ENCODE assay signal across 21 cellular contexts in genomic region chr14:53140585-53140984, GRCh38. TPM values are rescaled to one million over a fixed set of nuclear protein-coding genes. Genes with fewer than 3 reads are reported as not detected.
DNase-seq lines count a peak whose midpoint lies in the region; ATAC-seq, FAIRE-seq and TF ChIP-seq lines count a peak whose summit lies in the region.
"Had no signal": no experiment of that assay in that cellular context is flagged by ENCODE, and none has a peak within 500 bp of the region (broad histone marks: within the 10 kb centered on the region; RNA-seq: fewer than 3 reads in every experiment).

No MANE protein-coding gene starts in this region.

- in situ Hi-C loops in K562 (cut with MboI), result no loop called here

- intact Hi-C loops in K562 (cut with micrococcal nuclease), result no loop called here

- no peak overlapping the region for H3K4me3 Mint-ChIP-seq in stimulated activated naive B cell treated with anti-CD40 and anti-IgM and Interleukin-4, amounts not matched to agents 10 μg/mL and 1 μg/mL and 100 μg/mL, for 72 hours
- H3K4me3 Mint-ChIP-seq in T-helper 2 cell treated with Interferon-gamma antibody and Interleukin-4, amounts not matched to agents 5 μg/mL and 100 μg/mL, for 36 hours, result no peak overlapping the region
- H3K4me3 Mint-ChIP-seq: B cell; CD14-positive monocyte; CD4-positive, alpha-beta T cell; CD8-positive, alpha-beta memory T cell; HFFc6 had no signal

- H3K9me3 ChIP-seq in BLaER1 (peaks cover 100% of the 10 kb centered on the region), HEK293 (ENCODE audit: control insufficient read depth, insufficient read depth, low read depth, low read length) (no peaks in the 10 kb centered on the region; the same call in 1 of the 2 replicates), K562 (replicated peaks; ENCODE audit: control insufficient read depth, insufficient read depth, low read depth, low read length) (no peaks in the 10 kb centered on the region)

- H3K36me3 ChIP-seq in BLaER1 (peaks cover 97% of the 10 kb centered on the region), HEK293 (ENCODE audit: control insufficient read depth in 2 of 2, insufficient read depth in 1 of 2, low read length in 2 of 2) (no peaks in the 10 kb centered on the region), K562 (ENCODE audit: control insufficient read depth, insufficient read depth, low read length) (peaks cover 2% of the 10 kb centered on the region; the same call in 1 of the 3 replicates)
- H3K36me3 ChIP-seq: HAP-1 had no signal

- DNase-seq in K562 (ENCODE audit: extremely low read depth in 1 of 4, low spot score in 3 of 4), result no peak
- no peak for DNase-seq in stimulated activated naive B cell treated with anti-CD40 and anti-IgM and Interleukin-4, amounts not matched to agents 10 μg/mL and 1 μg/mL and 100 μg/mL, for 72 hours
- no peak for DNase-seq in stimulated activated CD8-positive, alpha-beta memory T cell treated with anti-CD3 and anti-CD28 coated beads, Interleukin-4, amount 100 ng/mL, for 48 hours
- no peak for DNase-seq in NCI-H1694 (lab: John Stamatoyannopoulos, UW)
- DNase-seq in T-helper 2 cell treated with Interferon-gamma antibody and Interleukin-4, amounts not matched to agents 5 μg/mL and 100 μg/mL, for 36 hours (ENCODE audit: low spot score), result no peak
- DNase-seq: CD4-positive, alpha-beta T cell; CD8-positive, alpha-beta memory T cell; DMS 273 treated with DMSO at 0.1 percent for 48 hours; DMS79; EL; GDM1; GOT3; HFFc6 had no signal

- H3K9ac ChIP-seq in BLaER1 (no peak overlapping the region), K562 (ENCODE audit: insufficient read depth in 1 of 2, low read depth in 2 of 2, low read length in 2 of 2) (no peak overlapping the region)
- H3K9ac ChIP-seq: BLaER1 treated with 17β-estradiol and CSF1 and Interleukin-3, amounts not matched to agents 10 nM and 100 nM had no signal

- no peak for TF ChIP-seq POLR2A in K562 (conservative IDR thresholded peaks at IDR 0.05)

- CTCF ChIA-PET in HEK293 (lab: Yijun Ruan, JAX) (no interaction called here), K562 (lab: Yijun Ruan, JAX; ENCODE audit: low intra/inter-chr PET ratio) (no interaction called here)

- H3K4me1 Mint-ChIP-seq in stimulated activated naive B cell treated with anti-CD40 and anti-IgM and Interleukin-4, amounts not matched to agents 10 μg/mL and 1 μg/mL and 100 μg/mL, for 72 hours, result peaks cover 6 to 10% of the 10 kb centered on the region in 2 donors
- H3K4me1 Mint-ChIP-seq in T-helper 2 cell treated with Interferon-gamma antibody and Interleukin-4, amounts not matched to agents 5 μg/mL and 100 μg/mL, for 36 hours (ENCODE audit: low read depth), result peaks cover 48% of the 10 kb centered on the region

- no peak for TF ChIP-seq RAD21 in K562 (CRISPR knock-in tag; conservative IDR thresholded peaks at IDR 0.05 in 1 of 2, IDR thresholded peaks at IDR 0.05 in 1 of 2)

- no TSS peak for BruUV-seq in K562 (replicated peaks; lab: Mats Ljungman, UMichigan)

- H3K4me1 ChIP-seq in BLaER1, result no peaks in the 10 kb centered on the region
- H3K4me1 ChIP-seq in HEK293 (ENCODE audit: control insufficient read depth, insufficient read depth, low read length), result no peaks in the 10 kb centered on the region
- no peaks in the 10 kb centered on the region; a peak in 1 of 5 replicates for H3K4me1 ChIP-seq in K562 (replicated peaks in 1 of 2; ENCODE audit: control insufficient read depth in 2 of 2, insufficient read depth in 2 of 2, low read length in 2 of 2)
- H3K4me1 ChIP-seq: HAP-1 had no signal

- H3K4me3 ChIP-seq in BLaER1 (0 out of 2 replicates have a peak overlapping the region, but pooled peaks have one; percentile 7), HEK293 (ENCODE audit: low read depth, low read length) (no peak overlapping the region), K562 (no peak overlapping the region)
- H3K4me3 ChIP-seq: HAP-1 had no signal

- no peak overlapping the region for H3K4me2 ChIP-seq in BLaER1
- H3K4me2 ChIP-seq in K562 (ENCODE audit: insufficient read depth, low read length), result no peak overlapping the region
- H3K4me2 ChIP-seq: BLaER1 treated with 17β-estradiol and CSF1 and Interleukin-3, amounts not matched to agents 10 nM and 100 nM had no signal

- H3K79me2 ChIP-seq in K562 (ENCODE audit: control insufficient read depth, insufficient read depth, low read length), result peaks cover 61% of the 10 kb centered on the region

- H4K20me1 ChIP-seq in BLaER1 (peaks cover 34% of the 10 kb centered on the region; the same call in 1 of the 2 replicates), K562 (replicated peaks; ENCODE audit: control insufficient read depth, insufficient read depth, low read length) (no peaks in the 10 kb centered on the region)

- POLR2A ChIA-PET in HEK293 (lab: Yijun Ruan, JAX), result no interaction called here
- POLR2A ChIA-PET in K562 (lab: Yijun Ruan, JAX), result interaction anchor here (1.2 kb wide), 1 partner anchor 12 kb away, joined by 3 read pairs; the partner anchor contains the start of gene DDHD1

- TF ChIP-seq CTCF in HEK293 (tag by site-specific recombination; IDR thresholded peaks at IDR 0.05) (no peak), K562 (IDR thresholded peaks at IDR 0.05 in 2 of 3, conservative IDR thresholded peaks at IDR 0.05 in 1 of 3; ENCODE audit: insufficient read depth in 2 of 3, low read depth in 1 of 3, low read length in 3 of 3) (no peak)

- peaks cover 50 to 69% of the 10 kb centered on the region in 2 donors for H3K36me3 Mint-ChIP-seq in stimulated activated naive B cell treated with anti-CD40 and anti-IgM and Interleukin-4, amounts not matched to agents 10 μg/mL and 1 μg/mL and 100 μg/mL, for 72 hours
- H3K36me3 Mint-ChIP-seq in T-helper 2 cell treated with Interferon-gamma antibody and Interleukin-4, amounts not matched to agents 5 μg/mL and 100 μg/mL, for 36 hours (ENCODE audit: low read depth), result peaks cover 75% of the 10 kb centered on the region

- TF ChIP-seq EP300 in K562 (IDR thresholded peaks at IDR 0.05; ENCODE audit: low read length), result no peak

- H2AFZ ChIP-seq in K562 (ENCODE audit: low read depth, low read length), result no peak overlapping the region

- no peak for FAIRE-seq in K562 (lab: Jason Lieb, UNC)
- FAIRE-seq: D721Med, H54 had no signal

- ATAC-seq in K562, result no peak
- ATAC-seq in stimulated activated naive B cell treated with anti-CD40 and anti-IgM and Interleukin-4, amounts not matched to agents 10 μg/mL and 1 μg/mL and 100 μg/mL, for 72 hours (replicated peaks), result no peak

- H3K27ac ChIP-seq in BLaER1, result no peak overlapping the region
- H3K27ac ChIP-seq in HEK293 (ENCODE audit: extremely low read depth, low read depth, low read length), result no peak overlapping the region
- H3K27ac ChIP-seq in K562 (ENCODE audit: extremely low read depth, low read depth, low read length), result no peak overlapping the region
- H3K27ac ChIP-seq: BLaER1 treated with 17β-estradiol and CSF1 and Interleukin-3, amounts not matched to agents 10 nM and 100 nM had no signal

- no peaks in the 10 kb centered on the region for H3K27me3 Mint-ChIP-seq in stimulated activated naive B cell treated with anti-CD40 and anti-IgM and Interleukin-4, amounts not matched to agents 10 μg/mL and 1 μg/mL and 100 μg/mL, for 72 hours
- no peaks in the 10 kb centered on the region for H3K27me3 Mint-ChIP-seq in T-helper 2 cell treated with Interferon-gamma antibody and Interleukin-4, amounts not matched to agents 5 μg/mL and 100 μg/mL, for 36 hours (ENCODE audit: low read depth)
- H3K27me3 Mint-ChIP-seq: B cell; CD4-positive, alpha-beta T cell; CD8-positive, alpha-beta memory T cell had no signal

- peaks cover 23 to 29% of the 10 kb centered on the region in 2 donors for H3K9me3 Mint-ChIP-seq in stimulated activated naive B cell treated with anti-CD40 and anti-IgM and Interleukin-4, amounts not matched to agents 10 μg/mL and 1 μg/mL and 100 μg/mL, for 72 hours
- peaks cover 71% of the 10 kb centered on the region for H3K9me3 Mint-ChIP-seq in T-helper 2 cell treated with Interferon-gamma antibody and Interleukin-4, amounts not matched to agents 5 μg/mL and 100 μg/mL, for 36 hours

- no peaks in the 10 kb centered on the region for H3K9me1 ChIP-seq in K562 (ENCODE audit: control insufficient read depth, insufficient read depth, low read length)

- H3K27ac Mint-ChIP-seq in stimulated activated naive B cell treated with anti-CD40 and anti-IgM and Interleukin-4, amounts not matched to agents 10 μg/mL and 1 μg/mL and 100 μg/mL, for 72 hours, result peak overlapping the region; percentile 10
- no peak overlapping the region for H3K27ac Mint-ChIP-seq in T-helper 2 cell treated with Interferon-gamma antibody and Interleukin-4, amounts not matched to agents 5 μg/mL and 100 μg/mL, for 36 hours
- H3K27ac Mint-ChIP-seq: B cell; CD4-positive, alpha-beta T cell; CD8-positive, alpha-beta memory T cell; HFFc6 had no signal

- H3K27me3 ChIP-seq in BLaER1 (no peaks in the 10 kb centered on the region), K562 (ENCODE audit: control insufficient read depth in 2 of 2, insufficient read depth in 2 of 2, low read length in 2 of 2) (no peaks in the 10 kb centered on the region)
- H3K27me3 ChIP-seq: BLaER1 treated with 17β-estradiol and CSF1 and Interleukin-3, amounts not matched to agents 10 nM and 100 nM had no signal

TF ChIP-seq in HEK293, 187 proteins besides CTCF, POLR2A, EP300 and RAD21:
- TF ChIP-seq ZNF174 (tag by site-specific recombination; IDR thresholded peaks at IDR 0.05), result no peak
- peak; percentile 91 for TF ChIP-seq SETDB1 (IDR thresholded peaks at IDR 0.05; ENCODE audit: insufficient read length, low read length)
TF ChIP-seq in HEK293: peak in this region for 1.

TF ChIP-seq in K562, 482 proteins besides CTCF, POLR2A, EP300 and RAD21 (continues in another document):
- no peak for TF ChIP-seq TARDBP (IDR thresholded peaks at IDR 0.05)
- no peak for TF ChIP-seq RBM17 (IDR thresholded peaks at IDR 0.05; ENCODE audit: borderline replicate concordance, low read depth, low read length)

RNA-seq across cellular contexts. Expression of gene DDHD1, which starts 12.5 kb away (rescaled TPM):
- 19.1 and 97.1 TPM in 2 replicates for total RNA-seq in K562 (2011; cell fraction: chromatin; rRNA removed; ENCODE audit: low replicate concordance)
- 9.5 and 14.3 TPM in 2 replicates for total RNA-seq in K562 (2011; cell fraction: nucleolus; rRNA removed)
- 35.8 and 66.0 TPM in 2 replicates for total RNA-seq in K562 (2011; cell fraction: nucleoplasm; rRNA removed)
- total RNA-seq in K562 (2014; rRNA removed) (4.5 and 6.5 TPM in 2 replicates), K562 (2014; rRNA removed; fragmentation: Illumina TruSeq; extraction: Trizol) (12.2 and 12.3 TPM in 2 replicates), K562 (2015; rRNA removed; fragmentation: Illumina TruSeq; extraction: Trizol) (9.1 and 10.6 TPM in 2 replicates), K562 (2021) (7.4 and 9.8 TPM in 2 replicates)
- polyA plus RNA-seq in K562 (2011; rRNA removed) (6.8 and 7.0 TPM in 2 replicates), K562 (2014; fragmentation: Illumina TruSeq; extraction: Trizol) (4.0 and 5.0 TPM in 2 replicates), K562 (2014; fragmentation: Nextera tagmentation; extraction: Ambion mirVana) (1 to 10 TPM; 1.2 to 2.0 TPM), K562 (2014; rRNA removed) (3.7 TPM in 2 replicates)
- 1.4 and 2.5 TPM in 2 replicates for polyA plus RNA-seq in K562 (2011; cell fraction: cytosol; rRNA removed)
- polyA plus RNA-seq in K562 (2011; cell fraction: nucleus; rRNA removed), result 8.2 and 12.3 TPM in 2 replicates
- 3.3 TPM in 2 replicates for polyA plus RNA-seq in K562 (2012)
- 22.6 and 23.1 TPM in 2 replicates for polyA minus RNA-seq in K562 (2011; rRNA and poly(A)+ RNA removed)
- polyA minus RNA-seq in K562 (2011; cell fraction: cytosol; rRNA and poly(A)+ RNA removed), result 2.8 and 2.9 TPM in 2 replicates
- polyA minus RNA-seq in K562 (2011; cell fraction: nucleus; rRNA and poly(A)+ RNA removed), result 23.0 and 39.1 TPM in 2 replicates
